Comparison of ENCODE assay signal across 14 cellular contexts in the genomic region with DNA sequence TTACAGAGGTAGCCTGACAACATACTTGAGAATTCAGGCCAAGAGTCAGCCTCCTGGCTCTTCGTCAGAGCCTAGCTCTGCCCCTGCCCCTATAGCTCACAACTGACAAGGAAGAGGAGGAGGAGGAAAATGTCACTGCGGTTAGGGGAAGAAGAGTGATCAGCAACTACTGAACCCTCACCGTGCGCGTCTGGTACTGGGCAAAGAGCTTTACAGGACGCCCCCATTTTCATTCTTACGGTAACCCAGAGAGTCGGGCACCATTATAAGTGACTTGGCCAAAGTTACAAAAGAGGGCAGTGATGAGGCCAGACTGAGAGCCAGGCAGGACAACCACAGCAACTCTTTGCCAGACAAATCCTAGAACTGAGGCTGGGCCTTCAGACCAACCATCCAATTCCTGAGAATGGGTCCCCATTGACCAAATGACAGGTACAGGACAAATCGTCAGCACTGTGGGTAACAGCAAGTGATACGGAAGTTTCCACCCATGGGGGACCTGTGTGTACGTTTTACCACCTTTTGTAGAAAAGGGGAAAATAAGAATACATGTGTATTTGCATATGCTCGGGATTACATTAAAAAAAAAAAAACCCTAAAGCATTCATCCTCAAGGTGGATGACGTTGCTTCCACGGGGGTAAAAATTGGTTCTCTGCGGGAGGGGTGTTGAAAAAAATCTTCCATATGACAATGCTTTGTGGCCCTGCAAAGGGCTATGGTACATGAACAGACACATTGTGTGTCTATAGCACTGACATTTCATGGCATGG.
DNase-seq lines count a peak whose midpoint lies in the region; ATAC-seq and TF ChIP-seq lines count a peak whose summit lies in the region.
"Had no signal": no experiment of that assay in that cellular context is flagged by ENCODE, and none has a peak within 500 bp of the region (broad histone marks: within the 10 kb centered on the region; RNA-seq: fewer than 3 reads in every experiment).

No MANE protein-coding gene starts in this region.

- H3K27ac Mint-ChIP-seq in T-helper 1 cell treated with Interleukin-12 subunit alpha and Interleukin-12 subunit beta and Interleukin-4 antibody, amounts not matched to agents 30 μg/mL and 1 μg/mL, for 36 hours: peak overlapping the region; percentile 66
- peak overlapping the region; percentile 34 for H3K27ac Mint-ChIP-seq in WTC11
- peak overlapping the region; percentile 98 for H3K27ac Mint-ChIP-seq in central memory CD8-positive, alpha-beta T cell (ENCODE audit: low read depth)
- peak overlapping the region; percentile 74 for H3K27ac Mint-ChIP-seq in stimulated activated effector memory CD8-positive, alpha-beta T cell treated with anti-CD3 and anti-CD28 coated beads, Interleukin-12 subunit alpha, Interleukin-12 subunit beta, amount 100 ng/mL, for 72 hours

- peak overlapping the region; percentile 10 for H3K4me3 Mint-ChIP-seq in T-helper 1 cell treated with Interleukin-12 subunit alpha and Interleukin-12 subunit beta and Interleukin-4 antibody, amounts not matched to agents 30 μg/mL and 1 μg/mL, for 36 hours
- H3K4me3 Mint-ChIP-seq in WTC11: no peak overlapping the region
- H3K4me3 Mint-ChIP-seq in central memory CD8-positive, alpha-beta T cell: peak overlapping the region; percentile 65
- peak overlapping the region; percentile 37 for H3K4me3 Mint-ChIP-seq in stimulated activated effector memory CD8-positive, alpha-beta T cell treated with anti-CD3 and anti-CD28 coated beads, Interleukin-12 subunit alpha, Interleukin-12 subunit beta, amount 100 ng/mL, for 72 hours
- H3K4me3 Mint-ChIP-seq: endodermal cell had no signal

- H3K9me3 Mint-ChIP-seq in T-helper 1 cell treated with Interleukin-12 subunit alpha and Interleukin-12 subunit beta and Interleukin-4 antibody, amounts not matched to agents 30 μg/mL and 1 μg/mL, for 36 hours: no peaks in the 10 kb centered on the region
- no peaks in the 10 kb centered on the region for H3K9me3 Mint-ChIP-seq in WTC11
- H3K9me3 Mint-ChIP-seq in central memory CD8-positive, alpha-beta T cell: no peaks in the 10 kb centered on the region
- H3K9me3 Mint-ChIP-seq in stimulated activated effector memory CD8-positive, alpha-beta T cell treated with anti-CD3 and anti-CD28 coated beads, Interleukin-12 subunit alpha, Interleukin-12 subunit beta, amount 100 ng/mL, for 72 hours: no peaks in the 10 kb centered on the region
- H3K9me3 Mint-ChIP-seq: endodermal cell had no signal

- POLR2A ChIA-PET in WTC11 (lab: Charles Lee): no interaction called here

- peak; percentile 10; the same call in 1 of the 2 replicates for ATAC-seq in WTC11
- peak; percentile 40 for ATAC-seq in central memory CD8-positive, alpha-beta T cell (replicated peaks; ENCODE audit: extremely low read depth, poor library complexity, severe bottlenecking)
- ATAC-seq in stimulated activated effector memory CD8-positive, alpha-beta T cell treated with anti-CD3 and anti-CD28 coated beads, Interleukin-12 subunit alpha, Interleukin-12 subunit beta, amount 100 ng/mL, for 72 hours: peak; percentile 54
- ATAC-seq: heart right ventricle had no signal

- H3K4me1 Mint-ChIP-seq in T-helper 1 cell treated with Interleukin-12 subunit alpha and Interleukin-12 subunit beta and Interleukin-4 antibody, amounts not matched to agents 30 μg/mL and 1 μg/mL, for 36 hours (ENCODE audit: low read depth): peaks cover 65% of the 10 kb centered on the region
- peaks cover 47% of the 10 kb centered on the region for H3K4me1 Mint-ChIP-seq in WTC11
- H3K4me1 Mint-ChIP-seq in central memory CD8-positive, alpha-beta T cell: peaks cover 64% of the 10 kb centered on the region
- peaks cover 83% of the 10 kb centered on the region for H3K4me1 Mint-ChIP-seq in stimulated activated effector memory CD8-positive, alpha-beta T cell treated with anti-CD3 and anti-CD28 coated beads, Interleukin-12 subunit alpha, Interleukin-12 subunit beta, amount 100 ng/mL, for 72 hours

- peaks cover 60% of the 10 kb centered on the region for H3K36me3 Mint-ChIP-seq in T-helper 1 cell treated with Interleukin-12 subunit alpha and Interleukin-12 subunit beta and Interleukin-4 antibody, amounts not matched to agents 30 μg/mL and 1 μg/mL, for 36 hours (ENCODE audit: low read depth)
- H3K36me3 Mint-ChIP-seq in WTC11: no peaks in the 10 kb centered on the region
- peaks cover 44% of the 10 kb centered on the region for H3K36me3 Mint-ChIP-seq in central memory CD8-positive, alpha-beta T cell (ENCODE audit: insufficient read depth)
- peaks cover 99% of the 10 kb centered on the region for H3K36me3 Mint-ChIP-seq in stimulated activated effector memory CD8-positive, alpha-beta T cell treated with anti-CD3 and anti-CD28 coated beads, Interleukin-12 subunit alpha, Interleukin-12 subunit beta, amount 100 ng/mL, for 72 hours

- DNase-seq in T-helper 1 cell: no peak
- DNase-seq in WTC11 (ENCODE audit: low spot score): no peak
- DNase-seq in central memory CD8-positive, alpha-beta T cell (ENCODE audit: low spot score in 2 of 2): no peak
- peak in 1 of 2 donors; percentile 73 for DNase-seq in stimulated activated effector memory CD8-positive, alpha-beta T cell treated with anti-CD3 and anti-CD28 coated beads, Interleukin-12 subunit alpha, Interleukin-12 subunit beta, amount 100 ng/mL, for 72 hours (ENCODE audit: low spot score in 2 of 2)
- no peak for DNase-seq in effector CD8-positive, alpha-beta T cell (lab: John Stamatoyannopoulos, UW)
- DNase-seq in glomerular visceral epithelial cell (ENCODE audit: extremely low spot score): no peak
- DNase-seq in putamen (ENCODE audit: low spot score): no peak
- DNase-seq: activated CD4-positive, CD25-positive, alpha-beta regulatory T cell; Calu3; heart right ventricle; NCI-H1694 treated with DMSO at 0.1 percent for 48 hours; substantia nigra had no signal

- CTCF ChIA-PET in WTC11 (lab: Charles Lee): interaction anchor here (0.7 to 1.7 kb wide), 12 partner anchors 13 to 443 kb away, joined by 3 to 27 read pairs (median 6); partner anchors contain the start of gene NFATC2

- no peaks in the 10 kb centered on the region for H3K27me3 Mint-ChIP-seq in T-helper 1 cell treated with Interleukin-12 subunit alpha and Interleukin-12 subunit beta and Interleukin-4 antibody, amounts not matched to agents 30 μg/mL and 1 μg/mL, for 36 hours (ENCODE audit: low read depth)
- H3K27me3 Mint-ChIP-seq in WTC11 (ENCODE audit: low read depth): no peaks in the 10 kb centered on the region
- H3K27me3 Mint-ChIP-seq in central memory CD8-positive, alpha-beta T cell: no peaks in the 10 kb centered on the region

- TF ChIP-seq CTCF in WTC11 (IDR thresholded peaks at IDR 0.05): no peak

TF ChIP-seq in WTC11, 78 proteins besides CTCF, POLR2A, EP300 and RAD21:
- TF ChIP-seq FOXP1 (CRISPR knock-in tag; IDR thresholded peaks at IDR 0.05; ENCODE audit: borderline replicate concordance): no peak
- TF ChIP-seq ZNF317 (CRISPR knock-in tag; IDR thresholded peaks at IDR 0.05; ENCODE audit: borderline replicate concordance, low read depth): no peak
- TF ChIP-seq TP53 (CRISPR knock-in tag; IDR thresholded peaks at IDR 0.05): no peak
- no peak for TF ChIP-seq MYBL2 (CRISPR knock-in tag; IDR thresholded peaks at IDR 0.05)
- no peak for TF ChIP-seq FOXJ3 (CRISPR knock-in tag; IDR thresholded peaks at IDR 0.05; ENCODE audit: borderline replicate concordance)
- no peak for TF ChIP-seq NR2C2 (CRISPR knock-in tag; IDR thresholded peaks at IDR 0.05)
- TF ChIP-seq FOXP4 (CRISPR knock-in tag; IDR thresholded peaks at IDR 0.05): no peak
- no peak for TF ChIP-seq TEAD1 (CRISPR knock-in tag; IDR thresholded peaks at IDR 0.05)
- no peak for TF ChIP-seq ELF4 (CRISPR knock-in tag; IDR thresholded peaks at IDR 0.05; ENCODE audit: low read depth)
- no peak for TF ChIP-seq CDX4 (CRISPR knock-in tag; IDR thresholded peaks at IDR 0.05; ENCODE audit: borderline replicate concordance)
- no peak for TF ChIP-seq GRHL2 (CRISPR knock-in tag; IDR thresholded peaks at IDR 0.05; ENCODE audit: insufficient replicate concordance, severe bottlenecking)

Comparison
In these comparisons a context has a peak if more than half of its experiments do, and no peak if none do; other contexts are left out.
1. H3K27ac Mint-ChIP-seq: peak in every context shown above with its lines; median percentile 98 in central memory CD8-positive, alpha-beta T cell; 74 in stimulated activated effector memory CD8-positive, alpha-beta T cell treated with anti-CD3 and anti-CD28 coated beads, Interleukin-12 subunit alpha, Interleukin-12 subunit beta, amount 100 ng/mL, for 72 hours; 66 in T-helper 1 cell treated with Interleukin-12 subunit alpha and Interleukin-12 subunit beta and Interleukin-4 antibody, amounts not matched to agents 30 μg/mL and 1 μg/mL, for 36 hours; 34 in WTC11.